ENCODE assay signal across 13 cellular contexts in genomic region chr2:231299267-231299666, GRCh38.
A peak's percentile ranks its signal among the peaks of the same experiment; 100 is the strongest.
DNase-seq lines count a peak whose midpoint lies in the region; ATAC-seq and TF ChIP-seq lines count a peak whose summit lies in the region.
"Had no signal": no experiment of that assay in that cellular context is flagged by ENCODE, and none has a peak within 500 bp of the region (broad histone marks: within the 10 kb centered on the region; RNA-seq: fewer than 3 reads in every experiment).

No MANE protein-coding gene starts in this region.

- peaks cover 56% of the 10 kb centered on the region for H3K4me1 Mint-ChIP-seq in activated B cell treated with CpG ODN at 0.5 μM for 24 hours
- H3K4me1 Mint-ChIP-seq: CD4-positive, alpha-beta memory T cell had no signal

- H3K9me2 ChIP-seq in Karpas-422 (replicated peaks; ENCODE audit: insufficient read depth, low read length), result no peaks in the 10 kb centered on the region

- H3K79me2 ChIP-seq in Karpas-422 (ENCODE audit: low read length) (no peaks in the 10 kb centered on the region), osteoblast (ENCODE audit: insufficient read depth, low read length) (no peaks in the 10 kb centered on the region)

- no peak for TF ChIP-seq CTCF in activated B cell treated with CpG ODN at 0.5 μM for 24 hours (IDR thresholded peaks at IDR 0.05)
- no peak for TF ChIP-seq CTCF in mucosa of descending colon (IDR thresholded peaks at IDR 0.05)
- no peak for TF ChIP-seq CTCF in osteoblast (IDR thresholded peaks at IDR 0.05; ENCODE audit: extremely low read depth, low read depth, low read length)

- DNase-seq in GDM1 (lab: John Stamatoyannopoulos, UW) (peak; percentile 18), Karpas-422 (peak; percentile 65), activated B cell treated with CpG ODN at 0.5 μM for 24 hours (no peak), mucosa of descending colon (peak in 1 of 3 donors; percentile 31), kidney tubule cell (ENCODE audit: low spot score) (no peak), NCI-H128 (lab: John Stamatoyannopoulos, UW; ENCODE audit: unreplicated experiment) (no peak), osteoblast (ENCODE audit: insufficient read length, low spot score, missing footprints) (no peak)
- DNase-seq: activated CD4-positive, alpha-beta T cell treated with anti-CD3 and anti-CD28 coated beads for 1 hour; brain microvascular endothelial cell; CD4-positive, alpha-beta memory T cell; NCI-H345 had no signal

- no peaks in the 10 kb centered on the region for H4K20me1 ChIP-seq in Karpas-422 (ENCODE audit: insufficient read depth, low read depth, low read length)
- no peaks in the 10 kb centered on the region for H4K20me1 ChIP-seq in osteoblast (ENCODE audit: insufficient read depth, low read length)

- H3K27me3 ChIP-seq in Karpas-422 (ENCODE audit: low read length) (no peaks in the 10 kb centered on the region), osteoblast (ENCODE audit: insufficient read depth, low read length) (no peaks in the 10 kb centered on the region)
- H3K27me3 ChIP-seq: brain microvascular endothelial cell had no signal

- CTCF ChIA-PET in activated B cell treated with CpG ODN at 0.5 μM for 24 hours (lab: Charles Lee), result interaction anchor here (0.6 to 5.4 kb wide), 7 partner anchors 13 to 165 kb away, joined by 3 to 79 read pairs (median 6); partner anchors contain the start of genes B3GNT7 and NCL

- ATAC-seq in activated B cell treated with CpG ODN at 0.5 μM for 24 hours (ENCODE audit: low read depth) (peak; percentile 47), mucosa of descending colon (peak; percentile 61), GM18502 (IDR thresholded peaks at IDR 0.05; ENCODE audit: poor library complexity, unreplicated experiment) (no peak)

- H2AFZ ChIP-seq in Karpas-422 (ENCODE audit: low read length), result peak overlapping the region; percentile 35
- no peak overlapping the region for H2AFZ ChIP-seq in osteoblast (ENCODE audit: low read length)

- peak overlapping the region; percentile 0 for H3K4me3 Mint-ChIP-seq in activated B cell treated with CpG ODN at 0.5 μM for 24 hours
- H3K4me3 Mint-ChIP-seq: CD4-positive, alpha-beta memory T cell had no signal

- H3K36me3 Mint-ChIP-seq in activated B cell treated with CpG ODN at 0.5 μM for 24 hours (ENCODE audit: low read depth), result no peaks in the 10 kb centered on the region
- H3K36me3 Mint-ChIP-seq: CD4-positive, alpha-beta memory T cell; natural killer cell treated with Interleukin-12 subunit alpha and Interleukin-12 subunit beta and Interleukin-15 and Interleukin-18, amount 100 ng/mL, for 72 hours had no signal

- no peaks in the 10 kb centered on the region for H3K27me3 Mint-ChIP-seq in activated B cell treated with CpG ODN at 0.5 μM for 24 hours
- H3K27me3 Mint-ChIP-seq: natural killer cell treated with Interleukin-12 subunit alpha and Interleukin-12 subunit beta and Interleukin-15 and Interleukin-18, amount 100 ng/mL, for 72 hours had no signal

- H3K9ac ChIP-seq in Karpas-422 (ENCODE audit: low read length), result no peak overlapping the region; the same call in 1 of the 2 replicates

- H3K4me2 ChIP-seq in Karpas-422 (ENCODE audit: low read depth, low read length, poor library complexity, severe bottlenecking), result peak overlapping the region; percentile 4
- H3K4me2 ChIP-seq in osteoblast (ENCODE audit: insufficient read depth, low read length), result no peak overlapping the region

- H3K4me3 ChIP-seq in Karpas-422 (ENCODE audit: low read length), result no peak overlapping the region
- H3K4me3 ChIP-seq in mucosa of descending colon, result no peak overlapping the region
- H3K4me3 ChIP-seq in osteoblast (ENCODE audit: insufficient read depth, low read length), result no peak overlapping the region

- H3K27ac ChIP-seq in Karpas-422 (ENCODE audit: low read length), result no peak overlapping the region
- H3K27ac ChIP-seq in osteoblast (ENCODE audit: low read depth, low read length), result no peak overlapping the region
- H3K27ac ChIP-seq: brain microvascular endothelial cell had no signal

- H3K36me3 ChIP-seq in Karpas-422 (ENCODE audit: insufficient read depth, low read length), result no peaks in the 10 kb centered on the region
- H3K36me3 ChIP-seq in mucosa of descending colon (ENCODE audit: low read depth), result no peaks in the 10 kb centered on the region
- peaks cover 20% of the 10 kb centered on the region for H3K36me3 ChIP-seq in osteoblast (ENCODE audit: insufficient read depth, low read length)

- intact Hi-C loops in activated B cell treated with CpG ODN at 0.5 μM for 24 hours (cut with micrococcal nuclease) (loop anchor here (1.0 to 10.0 kb wide), 3 partner anchors 63 to 194 kb away; no protein-coding TSS in a partner anchor), mucosa of descending colon (cut with DNase I, micrococcal nuclease) (loop anchor here in 1 of 2 donors (10.0 kb wide), 1 partner anchor 116 kb away; no protein-coding TSS in a partner anchor)

- H3K27ac Mint-ChIP-seq in activated B cell treated with CpG ODN at 0.5 μM for 24 hours, result peak overlapping the region; percentile 53
- H3K27ac Mint-ChIP-seq: CD4-positive, alpha-beta memory T cell had no signal

- H3K9me3 Mint-ChIP-seq in activated B cell treated with CpG ODN at 0.5 μM for 24 hours, result no peaks in the 10 kb centered on the region
- H3K9me3 Mint-ChIP-seq: CD4-positive, alpha-beta memory T cell; natural killer cell treated with Interleukin-12 subunit alpha and Interleukin-12 subunit beta and Interleukin-15 and Interleukin-18, amount 100 ng/mL, for 72 hours had no signal

- POLR2A ChIA-PET in activated B cell treated with CpG ODN at 0.5 μM for 24 hours (lab: Charles Lee), result interaction anchor here (0.8 to 2.7 kb wide), 4 partner anchors 95 to 111 kb away, joined by 3 to 20 read pairs (median 4); partner anchors contain the start of gene B3GNT7

- no peaks in the 10 kb centered on the region for H3K9me3 ChIP-seq in Karpas-422 (ENCODE audit: low read length)
- H3K9me3 ChIP-seq in mucosa of descending colon, result no peaks in the 10 kb centered on the region
- H3K9me3 ChIP-seq in osteoblast (ENCODE audit: low read depth, low read length), result no peaks in the 10 kb centered on the region

- peaks cover 33% of the 10 kb centered on the region for H3K4me1 ChIP-seq in Karpas-422 (ENCODE audit: low read length)
- H3K4me1 ChIP-seq in mucosa of descending colon (ENCODE audit: low read depth), result no peaks in the 10 kb centered on the region
- no peaks in the 10 kb centered on the region for H3K4me1 ChIP-seq in osteoblast (ENCODE audit: insufficient read depth, low read length)

Comparison
In these comparisons a context has a peak if more than half of its experiments do, and no peak if none do; other contexts are left out.
1. DNase-seq: peak in GDM1 (single experiment) and Karpas-422 (single experiment); none in activated B cell treated with CpG ODN at 0.5 μM for 24 hours (single experiment), kidney tubule cell (single experiment), NCI-H128 (single experiment) and osteoblast (single experiment).